9 cellular contexts compared by ENCODE assay signal in genomic region chr1:227823537-227823936, GRCh38. TPM values are rescaled to one million over a fixed set of nuclear protein-coding genes. Genes with fewer than 3 reads are reported as not detected.
"Had no signal": no experiment of that assay in that cellular context is flagged by ENCODE, and none has a peak within 500 bp of the region (broad histone marks: within the 10 kb centered on the region; RNA-seq: fewer than 3 reads in every experiment).

No MANE protein-coding gene starts in this region.

- FAIRE-seq: HepG2, HTR-8/SVneo had no signal

- DNase-seq: IMR-90, KBM-7, KG1 had no signal

- ATAC-seq: HepG2 had no signal

- H3K27ac ChIP-seq: HL-60 had no signal

RNA-seq across cellular contexts. Expression of gene PRSS38, which starts 8.1 kb away (rescaled TPM):
- total RNA-seq: HepG2, HT-29, HT1080, IMR-90 had no signal
- polyA plus RNA-seq: HepG2, IgD-negative memory B cell, IMR-90 had no signal
